8 cellular contexts compared by ENCODE assay signal in genomic region chr6:157314705-157315321, GRCh38. TPM values are rescaled to one million over a fixed set of nuclear protein-coding genes. Genes with fewer than 3 reads are reported as not detected.
A peak's percentile ranks its signal among the peaks of the same experiment; 100 is the strongest.
DNase-seq lines count a peak whose midpoint lies in the region; ATAC-seq, FAIRE-seq and TF ChIP-seq lines count a peak whose summit lies in the region.

No MANE protein-coding gene starts in this region.

- H3K9ac ChIP-seq in SU-DHL-6 (ENCODE audit: low read length), result no peak overlapping the region

- no peak for FAIRE-seq in frontal cortex (lab: Jason Lieb, UNC)

- H3K4me2 ChIP-seq in SU-DHL-6 (ENCODE audit: low read depth, low read length, poor library complexity, severe bottlenecking), result no peak overlapping the region

- peak; percentile 6 for DNase-seq in stimulated activated CD8-positive, alpha-beta memory T cell treated with anti-CD3 and anti-CD28 coated beads, Interleukin-12 subunit alpha, Interleukin-12 subunit beta, amount 100 ng/mL, for 1 hour (ENCODE audit: low read depth)
- DNase-seq in stimulated activated CD8-positive, alpha-beta memory T cell treated with anti-CD3 and anti-CD28 coated beads, Interleukin-4, amount 100 ng/mL, for 48 hours, result no peak
- DNase-seq in frontal cortex (ENCODE audit: low spot score in 2 of 2) (peak; percentile 34 to 55), retinal pigment epithelial cell (ENCODE audit: low read depth) (peak; percentile 42), DMS79 treated with DMSO at 0.1 percent for 48 hours (lab: John Stamatoyannopoulos, UW) (no peak)
- no peak for DNase-seq in activated effector memory CD4-positive, alpha-beta T cell treated with Interleukin-2 at 50 U/mL for 16 hours

- no peaks in the 10 kb centered on the region for H4K20me1 ChIP-seq in SU-DHL-6 (ENCODE audit: low read depth, low read length)

- H3K36me3 ChIP-seq in SU-DHL-6 (ENCODE audit: low read length), result no peaks in the 10 kb centered on the region; the same call in 1 of the 2 replicates

- H3K27me3 ChIP-seq in SU-DHL-6 (ENCODE audit: low read length), result no peaks in the 10 kb centered on the region

- no peaks in the 10 kb centered on the region for H3F3A ChIP-seq in SU-DHL-6 (ENCODE audit: insufficient read depth)

- no peak overlapping the region for H3K27ac ChIP-seq in SU-DHL-6 (ENCODE audit: low read depth, low read length)

- no peaks in the 10 kb centered on the region for H3K79me2 ChIP-seq in SU-DHL-6 (ENCODE audit: insufficient read depth, low read length)

- no peaks in the 10 kb centered on the region for H3K9me3 ChIP-seq in SU-DHL-6 (ENCODE audit: insufficient read depth, low read length)

- TF ChIP-seq CTCF in SU-DHL-6 (IDR thresholded peaks at IDR 0.05; ENCODE audit: insufficient read depth, low read length, poor library complexity, severe bottlenecking) (peak; percentile 87), retinal pigment epithelial cell (conservative IDR thresholded peaks at IDR 0.05; ENCODE audit: low read depth, low read length) (peak; percentile 94)

- no peak overlapping the region for H2AFZ ChIP-seq in SU-DHL-6 (ENCODE audit: low read depth, low read length, severe bottlenecking)

- no peaks in the 10 kb centered on the region for H3K9me2 ChIP-seq in SU-DHL-6 (replicated peaks; ENCODE audit: insufficient read depth, low read length)

- ATAC-seq in HG02973 (IDR thresholded peaks at IDR 0.05; ENCODE audit: unreplicated experiment), result peak; percentile 84

- H3K4me3 ChIP-seq in SU-DHL-6 (ENCODE audit: insufficient read depth, low read length, poor library complexity, severe bottlenecking) (no peak overlapping the region), retinal pigment epithelial cell (ENCODE audit: low read length) (no peak overlapping the region)

RNA-seq across cellular contexts. Expression of gene TMEM242, which starts 8.5 kb away (rescaled TPM):
- total RNA-seq in frontal cortex, result 10.2 TPM

Comparison
In these comparisons a context has a peak if more than half of its experiments do, and no peak if none do; other contexts are left out.
1. DNase-seq: peak in stimulated activated CD8-positive, alpha-beta memory T cell treated with anti-CD3 and anti-CD28 coated beads, Interleukin-12 subunit alpha, Interleukin-12 subunit beta, amount 100 ng/mL, for 1 hour (single experiment), frontal cortex (2 of 2) and retinal pigment epithelial cell (single experiment); none in stimulated activated CD8-positive, alpha-beta memory T cell treated with anti-CD3 and anti-CD28 coated beads, Interleukin-4, amount 100 ng/mL, for 48 hours (single experiment), DMS79 treated with DMSO at 0.1 percent for 48 hours (single experiment) and activated effector memory CD4-positive, alpha-beta T cell treated with Interleukin-2 at 50 U/mL for 16 hours (single experiment).